In the genomic region with DNA sequence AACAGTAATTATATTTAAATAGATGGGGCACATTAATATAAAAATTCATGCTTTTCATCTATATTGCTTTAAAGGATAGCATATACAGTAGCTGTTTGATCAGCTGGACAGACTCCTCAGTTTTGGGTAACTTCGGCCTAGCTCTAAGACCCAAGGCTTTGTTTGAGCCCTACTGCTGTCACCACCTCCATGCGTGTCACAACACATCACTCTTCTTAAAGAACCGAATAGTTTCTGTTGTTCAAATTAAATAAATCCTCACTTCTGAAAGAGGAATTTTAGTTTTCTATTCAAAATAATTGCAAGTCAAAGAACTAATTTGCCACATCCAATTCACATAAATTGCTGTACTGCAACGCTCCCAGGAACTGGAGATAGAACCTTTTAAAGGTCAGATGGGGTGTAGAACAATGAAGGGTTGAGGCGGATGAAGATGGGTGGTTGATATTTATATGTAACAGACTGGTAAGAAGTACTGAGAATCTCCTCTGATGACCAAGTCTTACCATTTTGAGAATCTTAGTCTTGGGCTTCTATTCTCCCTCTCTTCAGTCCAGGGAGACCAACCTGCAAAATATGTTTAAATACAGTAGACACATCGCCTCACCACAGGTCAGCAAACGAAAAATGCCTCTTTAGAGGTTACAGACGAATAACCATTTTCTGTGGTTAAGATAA, we compare ENCODE assay signal across 9 cellular contexts. TPM values are rescaled to one million over a fixed set of nuclear protein-coding genes. Genes with fewer than 3 reads are reported as not detected.
DNase-seq lines count a peak whose midpoint lies in the region; ATAC-seq and TF ChIP-seq lines count a peak whose summit lies in the region.
"Had no signal": no experiment of that assay in that cellular context is flagged by ENCODE, and none has a peak within 500 bp of the region (broad histone marks: within the 10 kb centered on the region; RNA-seq: fewer than 3 reads in every experiment).

No MANE protein-coding gene starts in this region.

- peak overlapping the region; percentile 62; the same call in 1 of the 2 replicates for H3K4me3 ChIP-seq in GM12864 (ENCODE audit: low read depth, low read length)

- H3K27ac Mint-ChIP-seq in endothelial cell (ENCODE audit: unreplicated experiment) (peak overlapping the region; percentile 82), osteocyte (ENCODE audit: unreplicated experiment) (peak overlapping the region; percentile 95)

- DNase-seq in GM12864 (ENCODE audit: low read depth) (no peak), NCI-H2227 (lab: John Stamatoyannopoulos, UW; ENCODE audit: unreplicated experiment) (peak; percentile 26), endothelial cell (ENCODE audit: low spot score) (no peak), osteocyte (ENCODE audit: extremely low spot score, unreplicated experiment) (no peak), NOMO-1 (lab: John Stamatoyannopoulos, UW; ENCODE audit: unreplicated experiment in 2 of 2) (no peak)
- DNase-seq in activated CD8-positive, alpha-beta memory T cell treated with anti-CD3 and anti-CD28 coated beads, Interleukin-2, amount 50 U/mL, for 48 hours = no peak
- no peak for DNase-seq in activated effector memory CD4-positive, alpha-beta T cell treated with anti-CD3 and anti-CD28 coated beads, Interleukin-2, amount 50 U/mL, for 16 hours
- DNase-seq: pancreas had no signal

- ATAC-seq in HG03571 (IDR thresholded peaks at IDR 0.05; ENCODE audit: unreplicated experiment) = no peak

- H3K9me3 Mint-ChIP-seq in endothelial cell (ENCODE audit: unreplicated experiment) (no peaks in the 10 kb centered on the region), osteocyte (ENCODE audit: unreplicated experiment) (peaks cover 4% of the 10 kb centered on the region)

- no peak for TF ChIP-seq CTCF in GM12864 (IDR thresholded peaks at IDR 0.05; ENCODE audit: low read depth, low read length, missing control alignments)
- TF ChIP-seq CTCF in endothelial cell (IDR thresholded peaks at IDR 0.05; ENCODE audit: unreplicated experiment) = no peak
- no peak for TF ChIP-seq CTCF in osteocyte (IDR thresholded peaks at IDR 0.05)

- H3K4me1 Mint-ChIP-seq in endothelial cell (ENCODE audit: unreplicated experiment) (peaks cover 21% of the 10 kb centered on the region), osteocyte (ENCODE audit: unreplicated experiment) (peaks cover 61% of the 10 kb centered on the region)

- H3K27me3 Mint-ChIP-seq in endothelial cell (ENCODE audit: unreplicated experiment) = peaks cover 8% of the 10 kb centered on the region
- no peaks in the 10 kb centered on the region for H3K27me3 Mint-ChIP-seq in osteocyte (ENCODE audit: unreplicated experiment)

- peaks cover 9% of the 10 kb centered on the region for H3K36me3 Mint-ChIP-seq in endothelial cell (ENCODE audit: low read depth, unreplicated experiment)
- peaks cover 40% of the 10 kb centered on the region for H3K36me3 Mint-ChIP-seq in osteocyte (ENCODE audit: unreplicated experiment)

- peak overlapping the region; percentile 98 for H3K4me3 Mint-ChIP-seq in endothelial cell (ENCODE audit: unreplicated experiment)
- H3K4me3 Mint-ChIP-seq in osteocyte (ENCODE audit: unreplicated experiment) = peak overlapping the region; percentile 89

RNA-seq across cellular contexts. Expression of a gene that starts 1.6 kb away (rescaled TPM):
- 218 TPM for total RNA-seq in endothelial cell (ENCODE audit: unreplicated experiment)
- 874 and 888 TPM in 2 replicates for total RNA-seq in osteocyte
